1 cellular context compared by ENCODE assay signal in genomic region chr1:26225033-26225831, GRCh38.
A peak's percentile ranks its signal among the peaks of the same experiment; 100 is the strongest.
TF ChIP-seq lines count a peak whose summit lies in the region.

No MANE protein-coding gene starts in this region.

TF ChIP-seq in HepG2, 621 proteins besides CTCF, POLR2A, EP300 and RAD21 (continued from another document and continues in another):
- TF ChIP-seq ZFP91 (CRISPR knock-in tag; IDR thresholded peaks at IDR 0.05; ENCODE audit: borderline replicate concordance) (peak; percentile 59; the same call in 1 of the 2 replicates), HNRNPLL (IDR thresholded peaks at IDR 0.05; ENCODE audit: low read depth, low read length, poor library complexity, severe bottlenecking) (peak; percentile 83), MYPOP (CRISPR knock-in tag; IDR thresholded peaks at IDR 0.05) (peak; percentile 66; the same call in 1 of the 2 replicates), FOSL2 (CRISPR knock-in tag; IDR thresholded peaks at IDR 0.05) (peak; percentile 24; the same call in 1 of the 2 replicates), CC2D1A (CRISPR knock-in tag; IDR thresholded peaks at IDR 0.05) (no peak), KDM2A (CRISPR knock-in tag; IDR thresholded peaks at IDR 0.05; ENCODE audit: borderline replicate concordance, low read depth) (peak; percentile 26; the same call in 1 of the 2 replicates), ZNF10 (CRISPR knock-in tag; IDR thresholded peaks at IDR 0.05; ENCODE audit: borderline replicate concordance, low read depth) (no peak), MYC (CRISPR knock-in tag; IDR thresholded peaks at IDR 0.05; ENCODE audit: borderline replicate concordance) (0 out of 2 replicates have a peak, but pooled peaks have one; percentile 55), NBN (conservative IDR thresholded peaks at IDR 0.05) (no peak), RNF219 (CRISPR knock-in tag; IDR thresholded peaks at IDR 0.05) (no peak), ZNF614 (CRISPR knock-in tag; IDR thresholded peaks at IDR 0.05; ENCODE audit: borderline replicate concordance) (peak; percentile 24; the same call in 1 of the 2 replicates), ZNF230 (CRISPR knock-in tag; IDR thresholded peaks at IDR 0.05) (no peak), ZNF207 (IDR thresholded peaks at IDR 0.05; ENCODE audit: borderline replicate concordance) (no peak), SOX6 (IDR thresholded peaks at IDR 0.05) (no peak), SOX6 (CRISPR knock-in tag; IDR thresholded peaks at IDR 0.05) (peak; percentile 62; the same call in 1 of the 2 replicates), ZNF546 (CRISPR knock-in tag; conservative IDR thresholded peaks at IDR 0.05) (no peak), ZNF772 (CRISPR knock-in tag; IDR thresholded peaks at IDR 0.05) (no peak), ZNF260 (CRISPR knock-in tag; IDR thresholded peaks at IDR 0.05; ENCODE audit: borderline replicate concordance, low read depth) (no peak), ETV5 (CRISPR knock-in tag; IDR thresholded peaks at IDR 0.05; ENCODE audit: borderline replicate concordance) (peak; percentile 24; the same call in 1 of the 2 replicates), RXRA (CRISPR knock-in tag; IDR thresholded peaks at IDR 0.05) (peak; percentile 96), ZBTB21 (CRISPR knock-in tag; IDR thresholded peaks at IDR 0.05) (no peak), KLF16 (CRISPR knock-in tag; IDR thresholded peaks at IDR 0.05) (no peak), NR0B2 (CRISPR knock-in tag; IDR thresholded peaks at IDR 0.05) (0 out of 2 replicates have a peak, but pooled peaks have one; percentile 64), TEAD2 (CRISPR knock-in tag; IDR thresholded peaks at IDR 0.05) (no peak), ZNF275 (CRISPR knock-in tag; IDR thresholded peaks at IDR 0.05; ENCODE audit: borderline replicate concordance) (0 out of 2 replicates have a peak, but pooled peaks have one; percentile 46), ATF4 (CRISPR knock-in tag; IDR thresholded peaks at IDR 0.05) (peak in 1 of 2 experiments; percentile 46; a peak in 1 of 4 replicates), PRPF4 (IDR thresholded peaks at IDR 0.05; ENCODE audit: low read depth, low read length, poor library complexity, severe bottlenecking) (no peak), GZF1 (CRISPR knock-in tag; IDR thresholded peaks at IDR 0.05) (no peak), FOXA3 (CRISPR knock-in tag; IDR thresholded peaks at IDR 0.05) (no peak), ZNF331 (CRISPR knock-in tag; IDR thresholded peaks at IDR 0.05) (peak; percentile 69; the same call in 1 of the 2 replicates), NRL (CRISPR knock-in tag; IDR thresholded peaks at IDR 0.05; ENCODE audit: borderline replicate concordance) (peak; percentile 55; the same call in 1 of the 2 replicates), JUN (CRISPR knock-in tag; IDR thresholded peaks at IDR 0.05) (no peak), MAFG (CRISPR knock-in tag; IDR thresholded peaks at IDR 0.05) (no peak), ZFP90 (CRISPR knock-in tag; IDR thresholded peaks at IDR 0.05; ENCODE audit: borderline replicate concordance) (0 out of 2 replicates have a peak, but pooled peaks have one; percentile 79), ZFY (CRISPR knock-in tag; IDR thresholded peaks at IDR 0.05) (peak; percentile 85), ZNF639 (CRISPR knock-in tag; conservative IDR thresholded peaks at IDR 0.05) (no peak), GABPB1 (CRISPR knock-in tag; IDR thresholded peaks at IDR 0.05) (peak; percentile 84; the same call in 1 of the 2 replicates), SRSF1 (optimal IDR thresholded peaks at IDR 0.05; ENCODE audit: low read depth, low read length) (peak; percentile 80), PITX1 (CRISPR knock-in tag; IDR thresholded peaks at IDR 0.05) (0 out of 2 replicates have a peak, but pooled peaks have one; percentile 35), RFXAP (CRISPR knock-in tag; IDR thresholded peaks at IDR 0.05; ENCODE audit: borderline replicate concordance) (peak; percentile 76; the same call in 1 of the 2 replicates), MYNN (CRISPR knock-in tag; IDR thresholded peaks at IDR 0.05; ENCODE audit: low read depth) (no peak), ZNF468 (CRISPR knock-in tag; IDR thresholded peaks at IDR 0.05) (no peak), ZSCAN12 (CRISPR knock-in tag; IDR thresholded peaks at IDR 0.05) (no peak), NR2F1 (CRISPR knock-in tag; IDR thresholded peaks at IDR 0.05) (peak; percentile 94), NFYC (CRISPR knock-in tag; IDR thresholded peaks at IDR 0.05) (peak; percentile 12; the same call in 1 of the 2 replicates), ZZZ3 (CRISPR knock-in tag; IDR thresholded peaks at IDR 0.05; ENCODE audit: borderline replicate concordance) (no peak), ZNF784 (CRISPR knock-in tag; IDR thresholded peaks at IDR 0.05; ENCODE audit: borderline replicate concordance) (peak; percentile 66; the same call in 1 of the 2 replicates), ZNF484 (CRISPR knock-in tag; IDR thresholded peaks at IDR 0.05; ENCODE audit: borderline replicate concordance, low read depth) (no peak), FOXP1 (IDR thresholded peaks at IDR 0.05) (no peak), FOXP1 (CRISPR knock-in tag; IDR thresholded peaks at IDR 0.05) (no peak), ZFYVE20 (CRISPR knock-in tag; IDR thresholded peaks at IDR 0.05; ENCODE audit: borderline replicate concordance, low read depth) (no peak), ZNF761 (CRISPR knock-in tag; conservative IDR thresholded peaks at IDR 0.05) (no peak), EZH2 (conservative IDR thresholded peaks at IDR 0.05; ENCODE audit: low read depth, low read length) (no peak), ZNF607 (CRISPR knock-in tag; IDR thresholded peaks at IDR 0.05; ENCODE audit: borderline replicate concordance) (0 out of 2 replicates have a peak, but pooled peaks have one; percentile 36), KLF13 (CRISPR knock-in tag; IDR thresholded peaks at IDR 0.05) (no peak), MAFK (conservative IDR thresholded peaks at IDR 0.05 in 1 of 2, IDR thresholded peaks at IDR 0.05 in 1 of 2; ENCODE audit: low read length in 2 of 2) (no peak; a peak in 1 of 4 replicates), CBX2 (IDR thresholded peaks at IDR 0.05; ENCODE audit: low read depth, low read length) (no peak), CBX2 (CRISPR knock-in tag; IDR thresholded peaks at IDR 0.05; ENCODE audit: low read depth) (peak; percentile 57; the same call in 1 of the 2 replicates), U2AF1 (optimal IDR thresholded peaks at IDR 0.05; ENCODE audit: low read depth, low read length) (peak; percentile 68), NONO (IDR thresholded peaks at IDR 0.05) (no peak), NONO (CRISPR knock-in tag; conservative IDR thresholded peaks at IDR 0.05) (peak; percentile 84), ZNF446 (CRISPR knock-in tag; IDR thresholded peaks at IDR 0.05) (no peak), SP140L (CRISPR knock-in tag; IDR thresholded peaks at IDR 0.05; ENCODE audit: borderline replicate concordance) (no peak; the same call in 1 of the 2 replicates), BRD4 (CRISPR knock-in tag; IDR thresholded peaks at IDR 0.05) (peak; percentile 55; the same call in 1 of the 2 replicates), SETDB1 (CRISPR knock-in tag; IDR thresholded peaks at IDR 0.05; ENCODE audit: borderline replicate concordance) (no peak), ZNF800 (CRISPR knock-in tag; IDR thresholded peaks at IDR 0.05) (0 out of 2 replicates have a peak, but pooled peaks have one; percentile 70)
